1 cellular context compared by ENCODE assay signal in the genomic region with DNA sequence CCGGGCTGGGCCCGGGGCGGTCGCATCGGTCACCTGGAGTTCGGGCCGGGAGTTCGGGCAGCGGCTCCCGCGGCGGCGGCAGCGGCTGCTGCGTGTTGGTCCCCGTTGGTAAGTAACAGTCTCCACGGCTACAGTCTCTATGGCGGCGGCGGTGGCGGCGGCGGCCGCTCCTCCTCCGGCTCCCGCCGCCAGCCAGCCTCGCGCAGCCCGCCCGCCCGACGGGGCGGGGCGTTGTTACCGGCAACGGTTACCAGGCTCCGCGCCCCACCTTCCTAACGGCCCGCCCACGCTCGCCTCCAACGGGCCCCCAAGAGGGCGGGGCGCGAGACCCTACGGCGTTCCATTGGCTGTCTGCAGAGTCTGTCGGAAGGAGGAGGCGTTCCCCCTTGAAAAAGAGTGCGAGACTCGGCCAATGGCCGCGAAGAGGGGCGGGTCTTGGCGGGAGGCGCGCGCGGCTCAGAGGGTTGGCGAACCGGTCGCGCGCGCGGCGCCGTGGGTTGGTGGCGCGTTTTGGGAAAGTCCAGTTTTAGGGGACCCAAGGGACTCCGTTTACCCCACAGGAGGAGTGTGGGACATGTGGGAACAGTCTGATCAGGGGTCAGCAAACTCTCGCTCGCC.
A peak's percentile ranks its signal among the peaks of the same experiment; 100 is the strongest.
TF ChIP-seq lines count a peak whose summit lies in the region.

Gene RFX2, minus strand, starts transcription at position 141 of the 618 bp plus-strand sequence. CDS start 63,004 bp downstream, outside the sequence.

TF ChIP-seq in HepG2, 621 proteins besides CTCF, POLR2A, EP300 and RAD21 (continued from another document and continues in another):
- TF ChIP-seq ZNF687 (CRISPR knock-in tag; IDR thresholded peaks at IDR 0.05) = peak; percentile 49
- no peak for TF ChIP-seq CENPX (CRISPR knock-in tag; IDR thresholded peaks at IDR 0.05)
- TF ChIP-seq ZNF761 (CRISPR knock-in tag; conservative IDR thresholded peaks at IDR 0.05) = no peak
- no peak for TF ChIP-seq ZNF329 (CRISPR knock-in tag; IDR thresholded peaks at IDR 0.05; ENCODE audit: low read depth)
- TF ChIP-seq GATAD2A (CRISPR knock-in tag; IDR thresholded peaks at IDR 0.05) = no peak
- TF ChIP-seq GATAD1 (CRISPR knock-in tag; IDR thresholded peaks at IDR 0.05) = no peak
- TF ChIP-seq RARA (CRISPR knock-in tag; IDR thresholded peaks at IDR 0.05) = no peak
- no peak for TF ChIP-seq ZNF788 (CRISPR knock-in tag; IDR thresholded peaks at IDR 0.05; ENCODE audit: borderline replicate concordance)
- TF ChIP-seq, protein P1, sequence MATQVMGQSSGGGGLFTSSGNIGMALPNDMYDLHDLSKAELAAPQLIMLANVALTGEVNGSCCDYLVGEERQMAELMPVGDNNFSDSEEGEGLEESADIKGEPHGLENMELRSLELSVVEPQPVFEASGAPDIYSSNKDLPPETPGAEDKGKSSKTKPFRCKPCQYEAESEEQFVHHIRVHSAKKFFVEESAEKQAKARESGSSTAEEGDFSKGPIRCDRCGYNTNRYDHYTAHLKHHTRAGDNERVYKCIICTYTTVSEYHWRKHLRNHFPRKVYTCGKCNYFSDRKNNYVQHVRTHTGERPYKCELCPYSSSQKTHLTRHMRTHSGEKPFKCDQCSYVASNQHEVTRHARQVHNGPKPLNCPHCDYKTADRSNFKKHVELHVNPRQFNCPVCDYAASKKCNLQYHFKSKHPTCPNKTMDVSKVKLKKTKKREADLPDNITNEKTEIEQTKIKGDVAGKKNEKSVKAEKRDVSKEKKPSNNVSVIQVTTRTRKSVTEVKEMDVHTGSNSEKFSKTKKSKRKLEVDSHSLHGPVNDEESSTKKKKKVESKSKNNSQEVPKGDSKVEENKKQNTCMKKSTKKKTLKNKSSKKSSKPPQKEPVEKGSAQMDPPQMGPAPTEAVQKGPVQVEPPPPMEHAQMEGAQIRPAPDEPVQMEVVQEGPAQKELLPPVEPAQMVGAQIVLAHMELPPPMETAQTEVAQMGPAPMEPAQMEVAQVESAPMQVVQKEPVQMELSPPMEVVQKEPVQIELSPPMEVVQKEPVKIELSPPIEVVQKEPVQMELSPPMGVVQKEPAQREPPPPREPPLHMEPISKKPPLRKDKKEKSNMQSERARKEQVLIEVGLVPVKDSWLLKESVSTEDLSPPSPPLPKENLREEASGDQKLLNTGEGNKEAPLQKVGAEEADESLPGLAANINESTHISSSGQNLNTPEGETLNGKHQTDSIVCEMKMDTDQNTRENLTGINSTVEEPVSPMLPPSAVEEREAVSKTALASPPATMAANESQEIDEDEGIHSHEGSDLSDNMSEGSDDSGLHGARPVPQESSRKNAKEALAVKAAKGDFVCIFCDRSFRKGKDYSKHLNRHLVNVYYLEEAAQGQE (IDR thresholded peaks at IDR 0.05; ENCODE audit: borderline replicate concordance in 1 of 2, low read depth in 1 of 2, low read length in 2 of 2) = no peak
- 0 out of 2 replicates have a peak, but pooled peaks have one; percentile 22 for TF ChIP-seq CHD2 (IDR thresholded peaks at IDR 0.05; ENCODE audit: low read depth, low read length)
- TF ChIP-seq ZNF839 (CRISPR knock-in tag; IDR thresholded peaks at IDR 0.05; ENCODE audit: borderline replicate concordance) = no peak
- TF ChIP-seq, protein P2, sequence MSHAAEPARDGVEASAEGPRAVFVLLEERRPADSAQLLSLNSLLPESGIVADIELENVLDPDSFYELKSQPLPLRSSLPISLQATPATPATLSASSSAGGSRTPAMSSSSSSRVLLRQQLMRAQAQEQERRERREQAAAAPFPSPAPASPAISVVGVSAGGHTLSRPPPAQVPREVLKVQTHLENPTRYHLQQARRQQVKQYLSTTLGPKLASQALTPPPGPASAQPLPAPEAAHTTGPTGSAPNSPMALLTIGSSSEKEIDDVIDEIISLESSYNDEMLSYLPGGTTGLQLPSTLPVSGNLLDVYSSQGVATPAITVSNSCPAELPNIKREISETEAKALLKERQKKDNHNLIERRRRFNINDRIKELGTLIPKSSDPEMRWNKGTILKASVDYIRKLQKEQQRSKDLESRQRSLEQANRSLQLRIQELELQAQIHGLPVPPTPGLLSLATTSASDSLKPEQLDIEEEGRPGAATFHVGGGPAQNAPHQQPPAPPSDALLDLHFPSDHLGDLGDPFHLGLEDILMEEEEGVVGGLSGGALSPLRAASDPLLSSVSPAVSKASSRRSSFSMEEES (CRISPR knock-in tag; IDR thresholded peaks at IDR 0.05) = no peak
- TF ChIP-seq ZNF800 (CRISPR knock-in tag; IDR thresholded peaks at IDR 0.05) = no peak
- TF ChIP-seq, protein P3, sequence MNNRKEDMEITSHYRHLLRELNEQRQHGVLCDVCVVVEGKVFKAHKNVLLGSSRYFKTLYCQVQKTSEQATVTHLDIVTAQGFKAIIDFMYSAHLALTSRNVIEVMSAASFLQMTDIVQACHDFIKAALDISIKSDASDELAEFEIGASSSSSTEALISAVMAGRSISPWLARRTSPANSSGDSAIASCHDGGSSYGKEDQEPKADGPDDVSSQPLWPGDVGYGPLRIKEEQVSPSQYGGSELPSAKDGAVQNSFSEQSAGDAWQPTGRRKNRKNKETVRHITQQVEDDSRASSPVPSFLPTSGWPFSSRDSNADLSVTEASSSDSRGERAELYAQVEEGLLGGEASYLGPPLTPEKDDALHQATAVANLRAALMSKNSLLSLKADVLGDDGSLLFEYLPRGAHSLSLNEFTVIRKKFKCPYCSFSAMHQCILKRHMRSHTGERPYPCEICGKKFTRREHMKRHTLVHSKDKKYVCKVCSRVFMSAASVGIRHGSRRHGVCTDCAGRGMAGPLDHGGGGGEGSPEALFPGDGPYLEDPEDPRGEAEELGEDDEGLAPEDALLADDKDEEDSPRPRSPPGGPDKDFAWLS (CRISPR knock-in tag; IDR thresholded peaks at IDR 0.05; ENCODE audit: borderline replicate concordance) = no peak
- no peak for TF ChIP-seq CEBPG (CRISPR knock-in tag; IDR thresholded peaks at IDR 0.05)
- TF ChIP-seq RARG (CRISPR knock-in tag; IDR thresholded peaks at IDR 0.05; ENCODE audit: low read depth) = no peak
- no peak for TF ChIP-seq YEATS4 (CRISPR knock-in tag; IDR thresholded peaks at IDR 0.05; ENCODE audit: borderline replicate concordance)
- TF ChIP-seq ZNF337 (CRISPR knock-in tag; IDR thresholded peaks at IDR 0.05; ENCODE audit: borderline replicate concordance, low read depth) = no peak
- TF ChIP-seq PHB2 (IDR thresholded peaks at IDR 0.05; ENCODE audit: partially characterized antibody) = no peak
- no peak for TF ChIP-seq SRSF4 (IDR thresholded peaks at IDR 0.05; ENCODE audit: low read depth, low read length, poor library complexity, severe bottlenecking)
- no peak for TF ChIP-seq TBL1XR1 (IDR thresholded peaks at IDR 0.05; ENCODE audit: borderline replicate concordance, low read length, partially characterized antibody)
- TF ChIP-seq KDM1A (CRISPR knock-in tag; IDR thresholded peaks at IDR 0.05) = no peak
- TF ChIP-seq ZNF777 (CRISPR knock-in tag; IDR thresholded peaks at IDR 0.05) = peak; percentile 60; the same call in 1 of the 2 replicates
- no peak for TF ChIP-seq ZNF512B (CRISPR knock-in tag; IDR thresholded peaks at IDR 0.05; ENCODE audit: borderline replicate concordance)
- no peak for TF ChIP-seq ZFP36 (IDR thresholded peaks at IDR 0.05; ENCODE audit: borderline replicate concordance, low read depth, low read length, partially characterized antibody)
- TF ChIP-seq, protein P4, sequence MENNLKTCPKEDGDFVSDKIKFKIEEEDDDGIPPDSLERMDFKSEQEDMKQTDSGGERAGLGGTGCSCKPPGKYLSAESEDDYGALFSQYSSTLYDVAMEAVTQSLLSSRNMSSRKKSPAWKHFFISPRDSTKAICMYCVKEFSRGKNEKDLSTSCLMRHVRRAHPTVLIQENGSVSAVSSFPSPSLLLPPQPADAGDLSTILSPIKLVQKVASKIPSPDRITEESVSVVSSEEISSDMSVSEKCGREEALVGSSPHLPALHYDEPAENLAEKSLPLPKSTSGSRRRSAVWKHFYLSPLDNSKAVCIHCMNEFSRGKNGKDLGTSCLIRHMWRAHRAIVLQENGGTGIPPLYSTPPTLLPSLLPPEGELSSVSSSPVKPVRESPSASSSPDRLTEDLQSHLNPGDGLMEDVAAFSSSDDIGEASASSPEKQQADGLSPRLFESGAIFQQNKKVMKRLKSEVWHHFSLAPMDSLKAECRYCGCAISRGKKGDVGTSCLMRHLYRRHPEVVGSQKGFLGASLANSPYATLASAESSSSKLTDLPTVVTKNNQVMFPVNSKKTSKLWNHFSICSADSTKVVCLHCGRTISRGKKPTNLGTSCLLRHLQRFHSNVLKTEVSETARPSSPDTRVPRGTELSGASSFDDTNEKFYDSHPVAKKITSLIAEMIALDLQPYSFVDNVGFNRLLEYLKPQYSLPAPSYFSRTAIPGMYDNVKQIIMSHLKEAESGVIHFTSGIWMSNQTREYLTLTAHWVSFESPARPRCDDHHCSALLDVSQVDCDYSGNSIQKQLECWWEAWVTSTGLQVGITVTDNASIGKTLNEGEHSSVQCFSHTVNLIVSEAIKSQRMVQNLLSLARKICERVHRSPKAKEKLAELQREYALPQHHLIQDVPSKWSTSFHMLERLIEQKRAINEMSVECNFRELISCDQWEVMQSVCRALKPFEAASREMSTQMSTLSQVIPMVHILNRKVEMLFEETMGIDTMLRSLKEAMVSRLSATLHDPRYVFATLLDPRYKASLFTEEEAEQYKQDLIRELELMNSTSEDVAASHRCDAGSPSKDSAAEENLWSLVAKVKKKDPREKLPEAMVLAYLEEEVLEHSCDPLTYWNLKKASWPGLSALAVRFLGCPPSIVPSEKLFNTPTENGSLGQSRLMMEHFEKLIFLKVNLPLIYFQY (CRISPR knock-in tag; IDR thresholded peaks at IDR 0.05; ENCODE audit: borderline replicate concordance) = no peak
- no peak for TF ChIP-seq TOE1 (CRISPR knock-in tag; IDR thresholded peaks at IDR 0.05)
- no peak for TF ChIP-seq ZNF790 (CRISPR knock-in tag; IDR thresholded peaks at IDR 0.05; ENCODE audit: borderline replicate concordance)
- TF ChIP-seq KLF15 (CRISPR knock-in tag; IDR thresholded peaks at IDR 0.05; ENCODE audit: borderline replicate concordance) = no peak
- TF ChIP-seq, protein P5, sequence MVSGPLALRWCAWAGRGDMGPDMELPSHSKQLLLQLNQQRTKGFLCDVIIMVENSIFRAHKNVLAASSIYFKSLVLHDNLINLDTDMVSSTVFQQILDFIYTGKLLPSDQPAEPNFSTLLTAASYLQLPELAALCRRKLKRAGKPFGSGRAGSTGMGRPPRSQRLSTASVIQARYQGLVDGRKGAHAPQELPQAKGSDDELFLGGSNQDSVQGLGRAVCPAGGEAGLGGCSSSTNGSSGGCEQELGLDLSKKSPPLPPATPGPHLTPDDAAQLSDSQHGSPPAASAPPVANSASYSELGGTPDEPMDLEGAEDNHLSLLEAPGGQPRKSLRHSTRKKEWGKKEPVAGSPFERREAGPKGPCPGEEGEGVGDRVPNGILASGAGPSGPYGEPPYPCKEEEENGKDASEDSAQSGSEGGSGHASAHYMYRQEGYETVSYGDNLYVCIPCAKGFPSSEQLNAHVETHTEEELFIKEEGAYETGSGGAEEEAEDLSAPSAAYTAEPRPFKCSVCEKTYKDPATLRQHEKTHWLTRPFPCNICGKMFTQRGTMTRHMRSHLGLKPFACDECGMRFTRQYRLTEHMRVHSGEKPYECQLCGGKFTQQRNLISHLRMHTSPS (CRISPR knock-in tag; IDR thresholded peaks at IDR 0.05; ENCODE audit: low read depth) = no peak
